Comparison of ENCODE assay signal across 1 cellular context in the genomic region with DNA sequence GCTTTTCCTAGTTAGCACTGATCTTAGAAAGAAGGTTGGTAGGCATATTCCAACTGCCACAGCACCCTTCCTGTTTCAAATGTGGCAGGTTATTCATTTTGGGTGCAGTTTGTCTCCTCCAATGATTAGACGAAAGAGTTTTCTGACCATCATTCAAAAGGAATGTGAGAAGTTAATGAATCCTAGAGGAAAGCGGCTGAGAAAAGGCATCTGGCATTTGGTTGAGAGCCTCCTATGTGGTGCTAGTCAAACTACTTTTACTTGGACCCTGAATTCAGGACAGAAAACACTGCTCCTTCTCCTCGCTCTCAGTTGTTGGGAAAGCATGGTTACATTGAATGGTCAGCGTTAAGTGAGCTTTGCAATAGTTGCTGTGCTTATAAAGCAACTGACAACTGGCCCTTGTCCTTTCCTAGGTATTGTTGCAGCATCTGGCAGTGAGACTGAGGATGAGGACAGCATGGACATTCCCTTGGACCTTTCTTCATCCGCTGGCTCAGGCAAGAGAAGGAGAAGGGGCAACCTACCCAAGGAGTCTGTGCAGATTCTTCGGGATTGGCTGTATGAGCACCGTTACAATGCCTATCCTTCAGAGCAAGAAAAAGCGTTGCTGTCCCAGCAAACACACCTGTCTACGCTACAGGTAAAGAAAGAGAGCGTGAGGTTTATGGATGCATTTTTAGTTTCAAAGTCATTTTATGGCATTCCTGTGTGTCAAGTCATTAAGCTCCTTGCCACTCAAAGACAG.
TF ChIP-seq lines count a peak whose summit lies in the region.

No MANE protein-coding gene starts in this region.

TF ChIP-seq in HepG2, 621 proteins besides CTCF, POLR2A, EP300 and RAD21 (continued from another document and continues in another):
- TF ChIP-seq, protein P1, sequence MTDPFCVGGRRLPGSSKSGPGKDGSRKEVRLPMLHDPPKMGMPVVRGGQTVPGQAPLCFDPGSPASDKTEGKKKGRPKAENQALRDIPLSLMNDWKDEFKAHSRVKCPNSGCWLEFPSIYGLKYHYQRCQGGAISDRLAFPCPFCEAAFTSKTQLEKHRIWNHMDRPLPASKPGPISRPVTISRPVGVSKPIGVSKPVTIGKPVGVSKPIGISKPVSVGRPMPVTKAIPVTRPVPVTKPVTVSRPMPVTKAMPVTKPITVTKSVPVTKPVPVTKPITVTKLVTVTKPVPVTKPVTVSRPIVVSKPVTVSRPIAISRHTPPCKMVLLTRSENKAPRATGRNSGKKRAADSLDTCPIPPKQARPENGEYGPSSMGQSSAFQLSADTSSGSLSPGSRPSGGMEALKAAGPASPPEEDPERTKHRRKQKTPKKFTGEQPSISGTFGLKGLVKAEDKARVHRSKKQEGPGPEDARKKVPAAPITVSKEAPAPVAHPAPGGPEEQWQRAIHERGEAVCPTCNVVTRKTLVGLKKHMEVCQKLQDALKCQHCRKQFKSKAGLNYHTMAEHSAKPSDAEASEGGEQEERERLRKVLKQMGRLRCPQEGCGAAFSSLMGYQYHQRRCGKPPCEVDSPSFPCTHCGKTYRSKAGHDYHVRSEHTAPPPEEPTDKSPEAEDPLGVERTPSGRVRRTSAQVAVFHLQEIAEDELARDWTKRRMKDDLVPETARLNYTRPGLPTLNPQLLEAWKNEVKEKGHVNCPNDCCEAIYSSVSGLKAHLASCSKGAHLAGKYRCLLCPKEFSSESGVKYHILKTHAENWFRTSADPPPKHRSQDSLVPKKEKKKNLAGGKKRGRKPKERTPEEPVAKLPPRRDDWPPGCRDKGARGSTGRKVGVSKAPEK (CRISPR knock-in tag; IDR thresholded peaks at IDR 0.05; ENCODE audit: borderline replicate concordance): 0 out of 2 replicates have a peak, but pooled peaks have one; percentile 30
- no peak for TF ChIP-seq CEBPG (CRISPR knock-in tag; IDR thresholded peaks at IDR 0.05)
- TF ChIP-seq ZMYM4 (CRISPR knock-in tag; IDR thresholded peaks at IDR 0.05): 0 out of 2 replicates have a peak, but pooled peaks have one; percentile 4
- TF ChIP-seq ZNF841 (CRISPR knock-in tag; IDR thresholded peaks at IDR 0.05; ENCODE audit: borderline replicate concordance): no peak
- no peak for TF ChIP-seq MED8 (CRISPR knock-in tag; IDR thresholded peaks at IDR 0.05; ENCODE audit: insufficient replicate concordance)
- peak; percentile 73 for TF ChIP-seq RBFOX2 (IDR thresholded peaks at IDR 0.05; ENCODE audit: low read depth, low read length)
- TF ChIP-seq, protein P2, sequence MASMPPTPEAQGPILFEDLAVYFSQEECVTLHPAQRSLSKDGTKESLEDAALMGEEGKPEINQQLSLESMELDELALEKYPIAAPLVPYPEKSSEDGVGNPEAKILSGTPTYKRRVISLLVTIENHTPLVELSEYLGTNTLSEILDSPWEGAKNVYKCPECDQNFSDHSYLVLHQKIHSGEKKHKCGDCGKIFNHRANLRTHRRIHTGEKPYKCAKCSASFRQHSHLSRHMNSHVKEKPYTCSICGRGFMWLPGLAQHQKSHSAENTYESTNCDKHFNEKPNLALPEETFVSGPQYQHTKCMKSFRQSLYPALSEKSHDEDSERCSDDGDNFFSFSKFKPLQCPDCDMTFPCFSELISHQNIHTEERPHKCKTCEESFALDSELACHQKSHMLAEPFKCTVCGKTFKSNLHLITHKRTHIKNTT (CRISPR knock-in tag; IDR thresholded peaks at IDR 0.05): no peak
- no peak for TF ChIP-seq NCOR1 (IDR thresholded peaks at IDR 0.05; ENCODE audit: borderline replicate concordance, low read length)
- TF ChIP-seq KLF6 (CRISPR knock-in tag; IDR thresholded peaks at IDR 0.05): no peak
- no peak for TF ChIP-seq ZNF7 (CRISPR knock-in tag; IDR thresholded peaks at IDR 0.05)
- no peak for TF ChIP-seq ZNF549 (CRISPR knock-in tag; IDR thresholded peaks at IDR 0.05)
- TF ChIP-seq, protein P3, sequence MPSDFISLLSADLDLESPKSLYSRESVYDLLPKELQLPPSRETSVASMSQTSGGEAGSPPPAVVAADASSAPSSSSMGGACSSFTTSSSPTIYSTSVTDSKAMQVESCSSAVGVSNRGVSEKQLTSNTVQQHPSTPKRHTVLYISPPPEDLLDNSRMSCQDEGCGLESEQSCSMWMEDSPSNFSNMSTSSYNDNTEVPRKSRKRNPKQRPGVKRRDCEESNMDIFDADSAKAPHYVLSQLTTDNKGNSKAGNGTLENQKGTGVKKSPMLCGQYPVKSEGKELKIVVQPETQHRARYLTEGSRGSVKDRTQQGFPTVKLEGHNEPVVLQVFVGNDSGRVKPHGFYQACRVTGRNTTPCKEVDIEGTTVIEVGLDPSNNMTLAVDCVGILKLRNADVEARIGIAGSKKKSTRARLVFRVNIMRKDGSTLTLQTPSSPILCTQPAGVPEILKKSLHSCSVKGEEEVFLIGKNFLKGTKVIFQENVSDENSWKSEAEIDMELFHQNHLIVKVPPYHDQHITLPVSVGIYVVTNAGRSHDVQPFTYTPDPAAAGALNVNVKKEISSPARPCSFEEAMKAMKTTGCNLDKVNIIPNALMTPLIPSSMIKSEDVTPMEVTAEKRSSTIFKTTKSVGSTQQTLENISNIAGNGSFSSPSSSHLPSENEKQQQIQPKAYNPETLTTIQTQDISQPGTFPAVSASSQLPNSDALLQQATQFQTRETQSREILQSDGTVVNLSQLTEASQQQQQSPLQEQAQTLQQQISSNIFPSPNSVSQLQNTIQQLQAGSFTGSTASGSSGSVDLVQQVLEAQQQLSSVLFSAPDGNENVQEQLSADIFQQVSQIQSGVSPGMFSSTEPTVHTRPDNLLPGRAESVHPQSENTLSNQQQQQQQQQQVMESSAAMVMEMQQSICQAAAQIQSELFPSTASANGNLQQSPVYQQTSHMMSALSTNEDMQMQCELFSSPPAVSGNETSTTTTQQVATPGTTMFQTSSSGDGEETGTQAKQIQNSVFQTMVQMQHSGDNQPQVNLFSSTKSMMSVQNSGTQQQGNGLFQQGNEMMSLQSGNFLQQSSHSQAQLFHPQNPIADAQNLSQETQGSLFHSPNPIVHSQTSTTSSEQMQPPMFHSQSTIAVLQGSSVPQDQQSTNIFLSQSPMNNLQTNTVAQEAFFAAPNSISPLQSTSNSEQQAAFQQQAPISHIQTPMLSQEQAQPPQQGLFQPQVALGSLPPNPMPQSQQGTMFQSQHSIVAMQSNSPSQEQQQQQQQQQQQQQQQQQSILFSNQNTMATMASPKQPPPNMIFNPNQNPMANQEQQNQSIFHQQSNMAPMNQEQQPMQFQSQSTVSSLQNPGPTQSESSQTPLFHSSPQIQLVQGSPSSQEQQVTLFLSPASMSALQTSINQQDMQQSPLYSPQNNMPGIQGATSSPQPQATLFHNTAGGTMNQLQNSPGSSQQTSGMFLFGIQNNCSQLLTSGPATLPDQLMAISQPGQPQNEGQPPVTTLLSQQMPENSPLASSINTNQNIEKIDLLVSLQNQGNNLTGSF (CRISPR knock-in tag; IDR thresholded peaks at IDR 0.05): no peak
- no peak for TF ChIP-seq RFX5 (IDR thresholded peaks at IDR 0.05; ENCODE audit: low read depth, low read length)
- no peak for TF ChIP-seq RXRB (CRISPR knock-in tag; IDR thresholded peaks at IDR 0.05; ENCODE audit: borderline replicate concordance)
- no peak for TF ChIP-seq HOXA5 (CRISPR knock-in tag; IDR thresholded peaks at IDR 0.05)
- TF ChIP-seq, protein P4, sequence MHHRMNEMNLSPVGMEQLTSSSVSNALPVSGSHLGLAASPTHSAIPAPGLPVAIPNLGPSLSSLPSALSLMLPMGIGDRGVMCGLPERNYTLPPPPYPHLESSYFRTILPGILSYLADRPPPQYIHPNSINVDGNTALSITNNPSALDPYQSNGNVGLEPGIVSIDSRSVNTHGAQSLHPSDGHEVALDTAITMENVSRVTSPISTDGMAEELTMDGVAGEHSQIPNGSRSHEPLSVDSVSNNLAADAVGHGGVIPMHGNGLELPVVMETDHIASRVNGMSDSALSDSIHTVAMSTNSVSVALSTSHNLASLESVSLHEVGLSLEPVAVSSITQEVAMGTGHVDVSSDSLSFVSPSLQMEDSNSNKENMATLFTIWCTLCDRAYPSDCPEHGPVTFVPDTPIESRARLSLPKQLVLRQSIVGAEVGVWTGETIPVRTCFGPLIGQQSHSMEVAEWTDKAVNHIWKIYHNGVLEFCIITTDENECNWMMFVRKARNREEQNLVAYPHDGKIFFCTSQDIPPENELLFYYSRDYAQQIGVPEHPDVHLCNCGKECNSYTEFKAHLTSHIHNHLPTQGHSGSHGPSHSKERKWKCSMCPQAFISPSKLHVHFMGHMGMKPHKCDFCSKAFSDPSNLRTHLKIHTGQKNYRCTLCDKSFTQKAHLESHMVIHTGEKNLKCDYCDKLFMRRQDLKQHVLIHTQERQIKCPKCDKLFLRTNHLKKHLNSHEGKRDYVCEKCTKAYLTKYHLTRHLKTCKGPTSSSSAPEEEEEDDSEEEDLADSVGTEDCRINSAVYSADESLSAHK (CRISPR knock-in tag; IDR thresholded peaks at IDR 0.05; ENCODE audit: borderline replicate concordance): no peak
- no peak for TF ChIP-seq ASH2L (IDR thresholded peaks at IDR 0.05; ENCODE audit: insufficient read length, low read depth, low read length)
- no peak for TF ChIP-seq RXRA (CRISPR knock-in tag; IDR thresholded peaks at IDR 0.05)
- TF ChIP-seq MXD4 (CRISPR knock-in tag; IDR thresholded peaks at IDR 0.05): no peak
- TF ChIP-seq ZNF674 (CRISPR knock-in tag; IDR thresholded peaks at IDR 0.05; ENCODE audit: low read depth): no peak
- no peak for TF ChIP-seq BRD4 (CRISPR knock-in tag; IDR thresholded peaks at IDR 0.05)
- no peak for TF ChIP-seq SOX5 (CRISPR knock-in tag; IDR thresholded peaks at IDR 0.05; ENCODE audit: borderline replicate concordance)
- TF ChIP-seq, protein P5, sequence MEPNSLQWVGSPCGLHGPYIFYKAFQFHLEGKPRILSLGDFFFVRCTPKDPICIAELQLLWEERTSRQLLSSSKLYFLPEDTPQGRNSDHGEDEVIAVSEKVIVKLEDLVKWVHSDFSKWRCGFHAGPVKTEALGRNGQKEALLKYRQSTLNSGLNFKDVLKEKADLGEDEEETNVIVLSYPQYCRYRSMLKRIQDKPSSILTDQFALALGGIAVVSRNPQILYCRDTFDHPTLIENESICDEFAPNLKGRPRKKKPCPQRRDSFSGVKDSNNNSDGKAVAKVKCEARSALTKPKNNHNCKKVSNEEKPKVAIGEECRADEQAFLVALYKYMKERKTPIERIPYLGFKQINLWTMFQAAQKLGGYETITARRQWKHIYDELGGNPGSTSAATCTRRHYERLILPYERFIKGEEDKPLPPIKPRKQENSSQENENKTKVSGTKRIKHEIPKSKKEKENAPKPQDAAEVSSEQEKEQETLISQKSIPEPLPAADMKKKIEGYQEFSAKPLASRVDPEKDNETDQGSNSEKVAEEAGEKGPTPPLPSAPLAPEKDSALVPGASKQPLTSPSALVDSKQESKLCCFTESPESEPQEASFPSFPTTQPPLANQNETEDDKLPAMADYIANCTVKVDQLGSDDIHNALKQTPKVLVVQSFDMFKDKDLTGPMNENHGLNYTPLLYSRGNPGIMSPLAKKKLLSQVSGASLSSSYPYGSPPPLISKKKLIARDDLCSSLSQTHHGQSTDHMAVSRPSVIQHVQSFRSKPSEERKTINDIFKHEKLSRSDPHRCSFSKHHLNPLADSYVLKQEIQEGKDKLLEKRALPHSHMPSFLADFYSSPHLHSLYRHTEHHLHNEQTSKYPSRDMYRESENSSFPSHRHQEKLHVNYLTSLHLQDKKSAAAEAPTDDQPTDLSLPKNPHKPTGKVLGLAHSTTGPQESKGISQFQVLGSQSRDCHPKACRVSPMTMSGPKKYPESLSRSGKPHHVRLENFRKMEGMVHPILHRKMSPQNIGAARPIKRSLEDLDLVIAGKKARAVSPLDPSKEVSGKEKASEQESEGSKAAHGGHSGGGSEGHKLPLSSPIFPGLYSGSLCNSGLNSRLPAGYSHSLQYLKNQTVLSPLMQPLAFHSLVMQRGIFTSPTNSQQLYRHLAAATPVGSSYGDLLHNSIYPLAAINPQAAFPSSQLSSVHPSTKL (CRISPR knock-in tag; IDR thresholded peaks at IDR 0.05): no peak; the same call in 1 of the 2 replicates
- no peak for TF ChIP-seq REXO4 (CRISPR knock-in tag; IDR thresholded peaks at IDR 0.05; ENCODE audit: borderline replicate concordance)
- no peak for TF ChIP-seq ZNF510 (CRISPR knock-in tag; IDR thresholded peaks at IDR 0.05; ENCODE audit: low read depth)
- no peak for TF ChIP-seq NCOA1 (CRISPR knock-in tag; IDR thresholded peaks at IDR 0.05)
- TF ChIP-seq ZNF749 (CRISPR knock-in tag; IDR thresholded peaks at IDR 0.05; ENCODE audit: borderline replicate concordance): no peak
- TF ChIP-seq ZC3H4 (CRISPR knock-in tag; IDR thresholded peaks at IDR 0.05; ENCODE audit: borderline replicate concordance): peak; percentile 34; the same call in 1 of the 2 replicates
- no peak for TF ChIP-seq CHCHD3 (CRISPR knock-in tag; IDR thresholded peaks at IDR 0.05)
- no peak for TF ChIP-seq SUZ12 (IDR thresholded peaks at IDR 0.05; ENCODE audit: low read depth, low read length)
- TF ChIP-seq SSRP1 (CRISPR knock-in tag; IDR thresholded peaks at IDR 0.05): no peak
- TF ChIP-seq FOSL2 (CRISPR knock-in tag; IDR thresholded peaks at IDR 0.05): no peak
- no peak for TF ChIP-seq CCAR2 (optimal IDR thresholded peaks at IDR 0.05; ENCODE audit: low read depth, low read length)
- no peak for TF ChIP-seq ELF1 (CRISPR knock-in tag; IDR thresholded peaks at IDR 0.05)
- TF ChIP-seq MAFK (conservative IDR thresholded peaks at IDR 0.05 in 1 of 2, IDR thresholded peaks at IDR 0.05 in 1 of 2; ENCODE audit: low read length in 2 of 2): no peak
- TF ChIP-seq, protein P6, sequence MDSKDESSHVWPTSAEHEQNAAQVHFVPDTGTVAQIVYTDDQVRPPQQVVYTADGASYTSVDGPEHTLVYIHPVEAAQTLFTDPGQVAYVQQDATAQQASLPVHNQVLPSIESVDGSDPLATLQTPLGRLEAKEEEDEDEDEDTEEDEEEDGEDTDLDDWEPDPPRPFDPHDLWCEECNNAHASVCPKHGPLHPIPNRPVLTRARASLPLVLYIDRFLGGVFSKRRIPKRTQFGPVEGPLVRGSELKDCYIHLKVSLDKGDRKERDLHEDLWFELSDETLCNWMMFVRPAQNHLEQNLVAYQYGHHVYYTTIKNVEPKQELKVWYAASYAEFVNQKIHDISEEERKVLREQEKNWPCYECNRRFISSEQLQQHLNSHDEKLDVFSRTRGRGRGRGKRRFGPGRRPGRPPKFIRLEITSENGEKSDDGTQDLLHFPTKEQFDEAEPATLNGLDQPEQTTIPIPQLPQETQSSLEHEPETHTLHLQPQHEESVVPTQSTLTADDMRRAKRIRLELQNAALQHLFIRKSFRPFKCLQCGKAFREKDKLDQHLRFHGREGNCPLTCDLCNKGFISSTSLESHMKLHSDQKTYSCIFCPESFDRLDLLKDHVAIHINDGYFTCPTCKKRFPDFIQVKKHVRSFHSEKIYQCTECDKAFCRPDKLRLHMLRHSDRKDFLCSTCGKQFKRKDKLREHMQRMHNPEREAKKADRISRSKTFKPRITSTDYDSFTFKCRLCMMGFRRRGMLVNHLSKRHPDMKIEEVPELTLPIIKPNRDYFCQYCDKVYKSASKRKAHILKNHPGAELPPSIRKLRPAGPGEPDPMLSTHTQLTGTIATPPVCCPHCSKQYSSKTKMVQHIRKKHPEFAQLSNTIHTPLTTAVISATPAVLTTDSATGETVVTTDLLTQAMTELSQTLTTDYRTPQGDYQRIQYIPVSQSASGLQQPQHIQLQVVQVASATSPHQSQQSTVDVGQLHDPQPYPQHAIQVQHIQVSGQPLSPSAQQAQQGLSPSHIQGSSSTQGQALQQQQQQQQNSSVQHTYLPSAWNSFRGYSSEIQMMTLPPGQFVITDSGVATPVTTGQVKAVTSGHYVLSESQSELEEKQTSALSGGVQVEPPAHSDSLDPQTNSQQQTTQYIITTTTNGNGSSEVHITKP (CRISPR knock-in tag; IDR thresholded peaks at IDR 0.05; ENCODE audit: low read depth): no peak
